In genomic region chr4:4248036-4248884, GRCh38 we compare ENCODE assay signal across 1 cellular context.
TF ChIP-seq lines count a peak whose summit lies in the region.

TMEM128 (minus strand) TSS chr4:4248223; CDS start chr4:4248202, 21 bp downstream.

TF ChIP-seq in HepG2, 621 proteins besides CTCF, POLR2A, EP300 and RAD21 (continued from another document and continues in another):
- TF ChIP-seq ATF5 (CRISPR knock-in tag; IDR thresholded peaks at IDR 0.05; ENCODE audit: low read depth) (0 out of 2 replicates have a peak, but pooled peaks have one; percentile 61), ZNF160 (CRISPR knock-in tag; IDR thresholded peaks at IDR 0.05) (0 out of 2 replicates have a peak, but pooled peaks have one; percentile 54), ZNF10 (CRISPR knock-in tag; IDR thresholded peaks at IDR 0.05; ENCODE audit: borderline replicate concordance, low read depth) (no peak), ZBTB39 (CRISPR knock-in tag; IDR thresholded peaks at IDR 0.05) (0 out of 2 replicates have a peak, but pooled peaks have one; percentile 23), FOXP1 (IDR thresholded peaks at IDR 0.05) (no peak), FOXP1 (CRISPR knock-in tag; IDR thresholded peaks at IDR 0.05) (no peak), SNAPC4 (CRISPR knock-in tag; IDR thresholded peaks at IDR 0.05) (peak; percentile 63; the same call in 1 of the 2 replicates), ZNF292 (CRISPR knock-in tag; IDR thresholded peaks at IDR 0.05; ENCODE audit: borderline replicate concordance, low read depth) (no peak; the same call in 1 of the 2 replicates), CSRNP1 (CRISPR knock-in tag; IDR thresholded peaks at IDR 0.05) (no peak), THAP9 (CRISPR knock-in tag; IDR thresholded peaks at IDR 0.05; ENCODE audit: borderline replicate concordance) (peak; percentile 84; the same call in 1 of the 2 replicates), KLF9 (CRISPR knock-in tag; IDR thresholded peaks at IDR 0.05; ENCODE audit: low read depth) (peak; percentile 25; the same call in 1 of the 2 replicates), ZNF18 (CRISPR knock-in tag; IDR thresholded peaks at IDR 0.05; ENCODE audit: insufficient replicate concordance) (peak; percentile 38), YY1 (IDR thresholded peaks at IDR 0.05; ENCODE audit: insufficient read depth, insufficient replicate concordance, low read depth, low read length) (peak; percentile 94), ZNF552 (CRISPR knock-in tag; IDR thresholded peaks at IDR 0.05; ENCODE audit: borderline replicate concordance) (peak; percentile 81; the same call in 1 of the 2 replicates), MLXIP (CRISPR knock-in tag; IDR thresholded peaks at IDR 0.05; ENCODE audit: borderline replicate concordance) (no peak), ZNF572 (CRISPR knock-in tag; IDR thresholded peaks at IDR 0.05) (no peak), CHD2 (IDR thresholded peaks at IDR 0.05; ENCODE audit: low read depth, low read length) (no peak), SAP130 (CRISPR knock-in tag; IDR thresholded peaks at IDR 0.05; ENCODE audit: low read depth) (peak; percentile 83), HOXA7 (CRISPR knock-in tag; IDR thresholded peaks at IDR 0.05) (no peak), ZNF350 (CRISPR knock-in tag; IDR thresholded peaks at IDR 0.05; ENCODE audit: borderline replicate concordance, low read depth) (peak; percentile 76; the same call in 1 of the 2 replicates), CC2D1A (CRISPR knock-in tag; IDR thresholded peaks at IDR 0.05) (no peak), SRF (IDR thresholded peaks at IDR 0.05; ENCODE audit: low read depth, low read length) (peak; percentile 62; the same call in 1 of the 2 replicates), AGO2 (optimal IDR thresholded peaks at IDR 0.05; ENCODE audit: low read depth, low read length) (peak; percentile 60), SNAI1 (CRISPR knock-in tag; IDR thresholded peaks at IDR 0.05; ENCODE audit: borderline replicate concordance) (peak; percentile 65; the same call in 1 of the 2 replicates), POLR2G (IDR thresholded peaks at IDR 0.05; ENCODE audit: low read depth, low read length) (peak; percentile 91), TRIM24 (CRISPR knock-in tag; IDR thresholded peaks at IDR 0.05) (no peak), CBX2 (IDR thresholded peaks at IDR 0.05; ENCODE audit: low read depth, low read length) (no peak), CBX2 (CRISPR knock-in tag; IDR thresholded peaks at IDR 0.05; ENCODE audit: low read depth) (no peak), ZBTB21 (CRISPR knock-in tag; IDR thresholded peaks at IDR 0.05) (peak; percentile 66; the same call in 1 of the 2 replicates), ZNF274 (CRISPR knock-in tag; IDR thresholded peaks at IDR 0.05) (0 out of 2 replicates have a peak, but pooled peaks have one; percentile 17), JUND (CRISPR knock-in tag; IDR thresholded peaks at IDR 0.05) (peak; percentile 93), FOXA3 (CRISPR knock-in tag; IDR thresholded peaks at IDR 0.05) (peak; percentile 38; the same call in 1 of the 2 replicates), DMAP1 (CRISPR knock-in tag; IDR thresholded peaks at IDR 0.05) (peak; percentile 79; the same call in 1 of the 2 replicates), YEATS4 (CRISPR knock-in tag; IDR thresholded peaks at IDR 0.05; ENCODE audit: borderline replicate concordance) (peak; percentile 85), ZNF20 (CRISPR knock-in tag; IDR thresholded peaks at IDR 0.05) (peak; percentile 82; the same call in 1 of the 2 replicates), HNF1B (CRISPR knock-in tag; IDR thresholded peaks at IDR 0.05) (peak; percentile 66), SIN3A (IDR thresholded peaks at IDR 0.05; ENCODE audit: borderline replicate concordance, low read depth, low read length) (peak; percentile 39; the same call in 1 of the 2 replicates), SIX4 (CRISPR knock-in tag; IDR thresholded peaks at IDR 0.05) (no peak; the same call in 1 of the 2 replicates), GABPA (IDR thresholded peaks at IDR 0.05; ENCODE audit: low read depth, low read length) (peak; percentile 94), GABPA (CRISPR knock-in tag; IDR thresholded peaks at IDR 0.05; ENCODE audit: low read depth) (peak; percentile 96), PITX1 (CRISPR knock-in tag; IDR thresholded peaks at IDR 0.05) (no peak; the same call in 1 of the 2 replicates), PAX8 (CRISPR knock-in tag; IDR thresholded peaks at IDR 0.05; ENCODE audit: borderline replicate concordance) (0 out of 2 replicates have a peak, but pooled peaks have one; percentile 55), RARG (CRISPR knock-in tag; IDR thresholded peaks at IDR 0.05; ENCODE audit: low read depth) (no peak), IRF2 (CRISPR knock-in tag; IDR thresholded peaks at IDR 0.05) (peak; percentile 89), NR2F6 (IDR thresholded peaks at IDR 0.05) (no peak), NR2F6 (CRISPR knock-in tag; IDR thresholded peaks at IDR 0.05) (no peak), CBX5 (CRISPR knock-in tag; IDR thresholded peaks at IDR 0.05; ENCODE audit: borderline replicate concordance) (no peak)
